ENCODE assay signal across 21 cellular contexts in genomic region chr4:184804621-184805020, GRCh38. TPM values are rescaled to one million over a fixed set of nuclear protein-coding genes. Genes with fewer than 3 reads are reported as not detected.
DNase-seq lines count a peak whose midpoint lies in the region; ATAC-seq and TF ChIP-seq lines count a peak whose summit lies in the region.
"Had no signal": no experiment of that assay in that cellular context is flagged by ENCODE, and none has a peak within 500 bp of the region (broad histone marks: within the 10 kb centered on the region; RNA-seq: fewer than 3 reads in every experiment).

No MANE protein-coding gene starts in this region.

- POLR2A ChIA-PET in MCF 10A (lab: Yijun Ruan, JAX): interaction anchor here (0.7 to 3.1 kb wide), 4 partner anchors 10 to 340 kb away, joined by 4 to 31 read pairs (median 10); no protein-coding TSS in a partner anchor

- H3K4me1 ChIP-seq in breast epithelium (peaks cover 0 to 6% of the 10 kb centered on the region in 2 donors), right lobe of liver (peaks cover 0 to 58% (median 17%) of the 10 kb centered on the region in 4 donors), suprapubic skin (peaks cover 89% of the 10 kb centered on the region)

- H3K36me3 Mint-ChIP-seq in MCF 10A (ENCODE audit: insufficient read depth, unreplicated experiment): peaks cover 47% of the 10 kb centered on the region
- H3K36me3 Mint-ChIP-seq: WTC11 had no signal

- whole genome bisulfite sequencing in right lobe of liver (ENCODE audit: insufficient coverage, low coverage, low lambda C conversion rate, missing lambda C conversion rate): 23% methylated on average over 5 of the region's 5 CpGs
- 80% methylated on average over 5 of the region's 5 CpGs for WGBS in suprapubic skin

- H3K9me3 ChIP-seq in breast epithelium (no peaks in the 10 kb centered on the region), right lobe of liver (no peaks in the 10 kb centered on the region), suprapubic skin (no peaks in the 10 kb centered on the region)
- H3K9me3 ChIP-seq: tibial artery had no signal

- TF ChIP-seq POLR2A in breast epithelium (IDR thresholded peaks at IDR 0.05): no peak
- TF ChIP-seq POLR2A in right lobe of liver (IDR thresholded peaks at IDR 0.05): no peak
- no peak for TF ChIP-seq POLR2A in suprapubic skin (IDR thresholded peaks at IDR 0.05)

- intact Hi-C loops in MCF 10A (cut with micrococcal nuclease) (no loop called here), breast epithelium (cut with DNase I; ENCODE audit: low total_unique reads) (no loop called here), dorsolateral prefrontal cortex (cut with DNase I) (loop anchor here in 1 of 2 donors (5.0 kb wide), 1 partner anchor 57 kb away; no protein-coding TSS in a partner anchor), right lobe of liver (cut with DNase I) (no loop called here)

- H3K4me1 Mint-ChIP-seq in MCF 10A (ENCODE audit: insufficient read depth, unreplicated experiment): peaks cover 66% of the 10 kb centered on the region

- H3K36me3 ChIP-seq in breast epithelium (no peaks in the 10 kb centered on the region), right lobe of liver (peaks cover 3 to 37% (median 18%) of the 10 kb centered on the region in 4 donors), suprapubic skin (no peaks in the 10 kb centered on the region)

- no peak for TF ChIP-seq EP300 in suprapubic skin (IDR thresholded peaks at IDR 0.05)

- H3K4me3 ChIP-seq in breast epithelium (no peak overlapping the region), dorsolateral prefrontal cortex (peak overlapping the region in 30 of 59 donors; percentile 4 to 69 (median 45)), right lobe of liver (peak overlapping the region; percentile 33 to 63 (median 58)), suprapubic skin (peak overlapping the region; percentile 9)
- H3K4me3 ChIP-seq: tibial artery had no signal

- DNase-seq in MCF 10A (ENCODE audit: unreplicated experiment) (no peak), breast epithelium (ENCODE audit: low spot score in 2 of 2) (no peak), dorsolateral prefrontal cortex (no peak), right lobe of liver (no peak), suprapubic skin (ENCODE audit: low spot score in 2 of 2) (no peak), NCI-H2227 treated with DMSO at 0.1 percent for 48 hours (lab: John Stamatoyannopoulos, UW) (no peak), GM10266 (ENCODE audit: extremely low spot score) (no peak)
- no peak for DNase-seq in activated T-cell treated with anti-CD3 and anti-CD28 coated beads, Interleukin-2, amount 50 U/mL, for 1 hour
- DNase-seq: activated CD8-positive, alpha-beta memory T cell treated with anti-CD3 and anti-CD28 coated beads, Interleukin-2, amount 50 U/mL, for 4 hours; activated naive CD8-positive, alpha-beta T cell treated with anti-CD3 and anti-CD28 coated beads for 36 hours; CD4-positive, alpha-beta memory T cell; effector CD4-positive, alpha-beta T cell; EL; kidney glomerular epithelial cell; naive thymus-derived CD4-positive, alpha-beta T cell; NCI-H1105; NCI-H748 treated with DMSO at 0.1 percent for 48 hours; stimulated activated naive CD4-positive, alpha-beta T cell treated with Interleukin-2 at 50 U/mL for 16 hours had no signal

- ATAC-seq in right lobe of liver: no peak

- CTCF ChIA-PET in MCF 10A (lab: Yijun Ruan, JAX): no interaction called here

- H3K9me3 Mint-ChIP-seq in MCF 10A (ENCODE audit: unreplicated experiment): no peaks in the 10 kb centered on the region
- H3K9me3 Mint-ChIP-seq: activated naive CD8-positive, alpha-beta T cell treated with anti-CD3 and anti-CD28 coated beads for 36 hours; activated T-helper 2 cell treated with anti-CD3 and anti-CD28 coated beads, Interferon-gamma antibody, Interleukin-2, Interleukin-4, amounts not matched to agents 10 μg/mL and 5 μg/mL and 100 μg/mL, durations not matched to agents 14 hours and 24 hours and 36 hours; CD4-positive, alpha-beta memory T cell; naive thymus-derived CD4-positive, alpha-beta T cell; WTC11 had no signal

- H3K27me3 ChIP-seq in breast epithelium (no peaks in the 10 kb centered on the region), dorsolateral prefrontal cortex (no peaks in the 10 kb centered on the region), right lobe of liver (no peaks in the 10 kb centered on the region), suprapubic skin (no peaks in the 10 kb centered on the region)
- H3K27me3 ChIP-seq: tibial artery had no signal

- BruUV-seq in MCF 10A (replicated peaks; lab: Mats Ljungman, UMichigan): no TSS peak

- H3K27ac Mint-ChIP-seq in MCF 10A (ENCODE audit: low read depth, unreplicated experiment): peak overlapping the region; percentile 43
- H3K27ac Mint-ChIP-seq: activated naive CD8-positive, alpha-beta T cell treated with anti-CD3 and anti-CD28 coated beads for 36 hours; activated T-helper 2 cell treated with anti-CD3 and anti-CD28 coated beads, Interferon-gamma antibody, Interleukin-2, Interleukin-4, amounts not matched to agents 10 μg/mL and 5 μg/mL and 100 μg/mL, durations not matched to agents 14 hours and 24 hours and 36 hours; naive thymus-derived CD4-positive, alpha-beta T cell; WTC11 had no signal

- no peaks in the 10 kb centered on the region for H3K27me3 Mint-ChIP-seq in MCF 10A (ENCODE audit: insufficient read depth, unreplicated experiment)
- H3K27me3 Mint-ChIP-seq: activated naive CD8-positive, alpha-beta T cell treated with anti-CD3 and anti-CD28 coated beads for 36 hours; CD4-positive, alpha-beta memory T cell; naive thymus-derived CD4-positive, alpha-beta T cell had no signal

- H3K4me3 Mint-ChIP-seq in MCF 10A (ENCODE audit: unreplicated experiment): peak overlapping the region; percentile 72
- H3K4me3 Mint-ChIP-seq: activated naive CD8-positive, alpha-beta T cell treated with anti-CD3 and anti-CD28 coated beads for 36 hours; CD4-positive, alpha-beta memory T cell; naive thymus-derived CD4-positive, alpha-beta T cell; WTC11 had no signal

- H3K27ac ChIP-seq in breast epithelium: peak overlapping the region in 1 of 2 donors; percentile 57
- H3K27ac ChIP-seq in dorsolateral prefrontal cortex: peak overlapping the region in 52 of 59 donors; percentile 6 to 97 (median 90)
- peak overlapping the region; percentile 76 to 98 (median 85) for H3K27ac ChIP-seq in right lobe of liver
- peak overlapping the region; percentile 72 for H3K27ac ChIP-seq in suprapubic skin
- H3K27ac ChIP-seq: tibial artery had no signal

- TF ChIP-seq CTCF in MCF 10A (IDR thresholded peaks at IDR 0.05; ENCODE audit: unreplicated experiment) (no peak), breast epithelium (IDR thresholded peaks at IDR 0.05) (no peak), dorsolateral prefrontal cortex (IDR thresholded peaks at IDR 0.05 in 54 of 56, conservative IDR thresholded peaks at IDR 0.05 in 2 of 56; ENCODE audit: low read depth in 1 of 56, partially characterized antibody in 56 of 56) (no peak), right lobe of liver (IDR thresholded peaks at IDR 0.05) (no peak), suprapubic skin (IDR thresholded peaks at IDR 0.05) (no peak), GM10266 (IDR thresholded peaks at IDR 0.05; ENCODE audit: control insufficient read depth, insufficient read depth, low read depth, missing control alignments) (no peak)

RNA-seq across cellular contexts. Expression of gene ACSL1, which starts 21.1 kb away (rescaled TPM):
- 99.5 and 105 TPM in 2 replicates for total RNA-seq in MCF 10A (2022)
- 100 to 1,000 TPM; 167 to 797 (median 254) TPM for total RNA-seq in breast epithelium
- total RNA-seq in dorsolateral prefrontal cortex: 100 to 1,000 TPM in 4 of 120 experiments, 10 to 100 TPM in 116; 24.4 to 144 (median 53.4) TPM
- 1,000 to 10,000 TPM in 1 of 6 experiments, 100 to 1,000 TPM in 5; 544 to 1,154 (median 743) TPM for total RNA-seq in right lobe of liver
- 100 to 1,000 TPM; 236 to 420 (median 277) TPM for total RNA-seq in suprapubic skin

Comparison
In these comparisons a context has a peak if more than half of its experiments do, and no peak if none do; other contexts are left out.
1. H3K4me3 ChIP-seq: peak in dorsolateral prefrontal cortex (30 of 59), right lobe of liver (3 of 3) and suprapubic skin (single experiment); none in breast epithelium (0 of 3).